Comparison of ENCODE assay signal across 10 cellular contexts in the genomic region with DNA sequence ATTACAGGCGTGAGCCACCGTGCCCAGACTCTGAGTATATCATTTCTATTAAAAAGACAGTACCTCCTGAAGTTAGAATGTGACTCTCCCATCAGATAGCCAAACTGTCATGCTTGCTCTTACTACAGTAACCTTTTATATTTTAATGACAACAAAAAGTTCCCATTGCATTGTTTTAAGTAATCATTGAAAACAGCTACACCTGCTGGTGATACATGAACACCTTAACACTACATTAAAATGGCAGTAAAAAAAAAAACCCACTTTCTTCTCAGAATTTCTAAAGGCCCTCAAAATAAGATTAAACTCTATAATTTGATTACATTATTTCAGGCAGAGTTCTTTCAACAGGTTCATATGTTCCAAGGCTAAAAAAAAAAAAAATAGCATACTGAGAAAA.
DNase-seq lines count a peak whose midpoint lies in the region; ATAC-seq and TF ChIP-seq lines count a peak whose summit lies in the region.
"Had no signal": no experiment of that assay in that cellular context is flagged by ENCODE, and none has a peak within 500 bp of the region (broad histone marks: within the 10 kb centered on the region; RNA-seq: fewer than 3 reads in every experiment).

No MANE protein-coding gene starts in this region.

- no peaks in the 10 kb centered on the region for H4K20me1 ChIP-seq in DOHH2 (ENCODE audit: control insufficient read depth, insufficient read depth, low read depth, low read length)
- H4K20me1 ChIP-seq in IMR-90 (ENCODE audit: insufficient read depth, low read length), result peaks cover 4% of the 10 kb centered on the region; the same call in 1 of the 2 replicates

- peaks cover 56% of the 10 kb centered on the region for H3K36me3 ChIP-seq in DOHH2 (ENCODE audit: control insufficient read depth, low read length)
- peaks cover 48% of the 10 kb centered on the region for H3K36me3 ChIP-seq in IMR-90 (ENCODE audit: control insufficient read depth, insufficient read depth, low read length)
- H3K36me3 ChIP-seq in gastrocnemius medialis, result peaks cover 0 to 46% of the 10 kb centered on the region in 2 donors

- no peak overlapping the region for H3K27ac ChIP-seq in DOHH2 (ENCODE audit: low read depth, low read length)
- no peak overlapping the region for H3K27ac ChIP-seq in IMR-90 (ENCODE audit: insufficient read depth, low read length)
- no peak overlapping the region for H3K27ac ChIP-seq in gastrocnemius medialis
- H3K27ac ChIP-seq: esophagus squamous epithelium, testis had no signal

- no peak overlapping the region for H3K9ac ChIP-seq in IMR-90 (ENCODE audit: low read depth, low read length)

- in situ Hi-C loops in IMR-90 (cut with MboI; ENCODE audit: low sequenced_read_pairs) (no loop called here), gastrocnemius medialis (cut with MboI; ENCODE audit: low sequenced_read_pairs in 4 of 4) (no loop called here)

- no peak overlapping the region for H3K4ac ChIP-seq in IMR-90 (ENCODE audit: low read depth, low read length)

- no CpG with 5 or more reads among the region's 2 CpGs for WGBS in IMR-90 (ENCODE audit: extremely low coverage in 2 of 2, insufficient read length in 1 of 2), 2 experiments

- H3K9me1 ChIP-seq in IMR-90 (ENCODE audit: insufficient read depth, low read length), result no peaks in the 10 kb centered on the region

- H3K4me1 ChIP-seq in DOHH2 (ENCODE audit: control insufficient read depth, low read length) (no peaks in the 10 kb centered on the region), IMR-90 (ENCODE audit: control insufficient read depth, insufficient read depth, low read length) (peaks cover under 1% of the 10 kb centered on the region; the same call in 1 of the 2 replicates), gastrocnemius medialis (peaks cover 2 to 8% of the 10 kb centered on the region in 2 donors)
- H3K4me1 ChIP-seq: esophagus squamous epithelium, testis had no signal

- H2BK20ac ChIP-seq in IMR-90 (ENCODE audit: low read depth, low read length), result no peak overlapping the region

- H4K8ac ChIP-seq in IMR-90 (ENCODE audit: low read depth in 2 of 2, low read length in 2 of 2), result no peak overlapping the region

- no peak overlapping the region for H3K18ac ChIP-seq in IMR-90 (ENCODE audit: low read depth, low read length)

- TF ChIP-seq CTCF in DOHH2 (IDR thresholded peaks at IDR 0.05; ENCODE audit: low read depth, low read length, poor library complexity, severe bottlenecking) (peak; percentile 39), IMR-90 (conservative IDR thresholded peaks at IDR 0.05; ENCODE audit: low read depth, low read length) (peak; percentile 31; the same call in 1 of the 2 replicates), osteocyte (IDR thresholded peaks at IDR 0.05) (peak; percentile 37), gastrocnemius medialis (IDR thresholded peaks at IDR 0.05 in 4 of 5, conservative IDR thresholded peaks at IDR 0.05 in 1 of 5) (peak in 1 of 5 experiments; percentile 17)

- H3K4me1 Mint-ChIP-seq in osteocyte (ENCODE audit: unreplicated experiment), result no peaks in the 10 kb centered on the region

- H3K23ac ChIP-seq in IMR-90 (ENCODE audit: low read depth, low read length), result no peak overlapping the region

- no TSS peak for BruUV-seq in IMR-90 (replicated peaks; lab: Mats Ljungman, UMichigan)

- H3K9me3 Mint-ChIP-seq in osteocyte (ENCODE audit: unreplicated experiment), result no peaks in the 10 kb centered on the region

- dilution Hi-C loops in IMR-90 (cut with HindIII; ENCODE audit: low sequenced_read_pairs, unreplicated experiment), result no loop called here

- H3K4me3 ChIP-seq in DOHH2 (ENCODE audit: low read length) (no peak overlapping the region), IMR-90 (ENCODE audit: insufficient read depth, low read depth, low read length) (no peak overlapping the region), gastrocnemius medialis (no peak overlapping the region)
- H3K4me3 ChIP-seq: esophagus squamous epithelium, testis had no signal

- no peaks in the 10 kb centered on the region for H3K27me3 Mint-ChIP-seq in osteocyte (ENCODE audit: unreplicated experiment)

- no peak overlapping the region for H2BK15ac ChIP-seq in IMR-90 (ENCODE audit: low read depth, low read length)

- H3K9me3 ChIP-seq in DOHH2 (ENCODE audit: control insufficient read depth, insufficient read depth, low read length) (no peaks in the 10 kb centered on the region), IMR-90 (ENCODE audit: control insufficient read depth, insufficient read depth, low read length) (no peaks in the 10 kb centered on the region), gastrocnemius medialis (no peaks in the 10 kb centered on the region)
- H3K9me3 ChIP-seq: esophagus squamous epithelium, testis had no signal

- no peak overlapping the region for H4K91ac ChIP-seq in IMR-90 (ENCODE audit: insufficient read depth, low read depth, low read length)

- no peaks in the 10 kb centered on the region for H3K27me3 ChIP-seq in DOHH2 (ENCODE audit: control insufficient read depth, low read length)
- no peaks in the 10 kb centered on the region for H3K27me3 ChIP-seq in IMR-90 (ENCODE audit: control insufficient read depth, insufficient read depth, low read length)
- H3K27me3 ChIP-seq in gastrocnemius medialis, result no peaks in the 10 kb centered on the region
- H3K27me3 ChIP-seq: esophagus squamous epithelium, testis had no signal

- no peak overlapping the region for H2AFZ ChIP-seq in IMR-90 (replicated peaks; ENCODE audit: low read length, poor library complexity)

- H3K4me2 ChIP-seq in DOHH2 (ENCODE audit: low read length), result no peak overlapping the region
- no peak overlapping the region for H3K4me2 ChIP-seq in IMR-90 (ENCODE audit: low read depth, low read length)

- H3K27ac Mint-ChIP-seq in osteocyte (ENCODE audit: unreplicated experiment), result no peak overlapping the region

- H3K14ac ChIP-seq in IMR-90 (replicated peaks; ENCODE audit: low read depth, low read length), result no peak overlapping the region

- POLR2A ChIA-PET in IMR-90 (lab: Charles Lee; ENCODE audit: unreplicated experiment), result no interaction called here

- peaks cover 40% of the 10 kb centered on the region for H3K36me3 Mint-ChIP-seq in osteocyte (ENCODE audit: unreplicated experiment)

- TF ChIP-seq POLR2A in IMR-90 (IDR thresholded peaks at IDR 0.05; ENCODE audit: low read depth, low read length) (no peak), gastrocnemius medialis (IDR thresholded peaks at IDR 0.05) (no peak)

- no peak overlapping the region for H2AK9ac ChIP-seq in IMR-90 (replicated peaks; ENCODE audit: low read depth, low read length, poor library complexity)

- CTCF ChIA-PET in IMR-90 (lab: Yijun Ruan, JAX), result no interaction called here

- H3K79me1 ChIP-seq in IMR-90 (ENCODE audit: low read depth in 1 of 2, low read length in 2 of 2), result peaks cover 19 to 30% of the 10 kb centered on the region in 2 experiments

- no peak overlapping the region for H2BK120ac ChIP-seq in IMR-90 (ENCODE audit: low read depth, low read length)

- H3K79me2 ChIP-seq in DOHH2 (ENCODE audit: control insufficient read depth, low read length), result no peaks in the 10 kb centered on the region

- no peak for TF ChIP-seq RAD21 in IMR-90 (IDR thresholded peaks at IDR 0.05; ENCODE audit: low read length)

- H4K5ac ChIP-seq in IMR-90 (ENCODE audit: low read depth, low read length), result no peak overlapping the region

- no peak overlapping the region for H3K4me3 Mint-ChIP-seq in osteocyte (ENCODE audit: unreplicated experiment)

- H2BK5ac ChIP-seq in IMR-90 (ENCODE audit: low read depth, low read length, poor library complexity, severe bottlenecking), result no peak overlapping the region

- H3K56ac ChIP-seq in IMR-90 (ENCODE audit: extremely low read depth, insufficient read depth, low read length), result no peak overlapping the region

- 0 out of 2 replicates have a peak, but pooled peaks cover 5% of the 10 kb centered on the region for H3F3A ChIP-seq in DOHH2 (ENCODE audit: control insufficient read depth, insufficient read depth)

- DNase-seq in IMR-90, result no peak
- peak; percentile 8 for DNase-seq in central memory CD4-positive, alpha-beta T cell
- no peak for DNase-seq in osteocyte (ENCODE audit: extremely low spot score, unreplicated experiment)
- DNase-seq in NCI-H524 treated with DMSO at 0.1 percent for 48 hours (lab: John Stamatoyannopoulos, UW), result no peak
- no peak for DNase-seq in gastrocnemius medialis
- DNase-seq: esophagus squamous epithelium, Karpas-422, testis had no signal

- no peaks in the 10 kb centered on the region for H3K9me2 ChIP-seq in DOHH2 (replicated peaks; ENCODE audit: control insufficient read depth, low read length)

- intact Hi-C loops in IMR-90 (cut with micrococcal nuclease), result no loop called here
- intact Hi-C loops in gastrocnemius medialis (cut with DNase I; ENCODE audit: low total_unique reads), result no loop called here

- ATAC-seq in IMR-90 (ENCODE audit: low read depth) (no peak), GM21529 (IDR thresholded peaks at IDR 0.05; ENCODE audit: unreplicated experiment) (no peak), gastrocnemius medialis (no peak)

- no peak overlapping the region for H2AK5ac ChIP-seq in IMR-90 (ENCODE audit: low read depth, low read length)

TF ChIP-seq in IMR-90, 13 proteins besides CTCF, POLR2A, EP300 and RAD21 (continues in another document):
- TF ChIP-seq, protein P1, sequence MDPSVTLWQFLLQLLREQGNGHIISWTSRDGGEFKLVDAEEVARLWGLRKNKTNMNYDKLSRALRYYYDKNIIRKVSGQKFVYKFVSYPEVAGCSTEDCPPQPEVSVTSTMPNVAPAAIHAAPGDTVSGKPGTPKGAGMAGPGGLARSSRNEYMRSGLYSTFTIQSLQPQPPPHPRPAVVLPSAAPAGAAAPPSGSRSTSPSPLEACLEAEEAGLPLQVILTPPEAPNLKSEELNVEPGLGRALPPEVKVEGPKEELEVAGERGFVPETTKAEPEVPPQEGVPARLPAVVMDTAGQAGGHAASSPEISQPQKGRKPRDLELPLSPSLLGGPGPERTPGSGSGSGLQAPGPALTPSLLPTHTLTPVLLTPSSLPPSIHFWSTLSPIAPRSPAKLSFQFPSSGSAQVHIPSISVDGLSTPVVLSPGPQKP (IDR thresholded peaks at IDR 0.05; ENCODE audit: borderline replicate concordance, low read depth, low read length), result no peak
- TF ChIP-seq CHD1 (IDR thresholded peaks at IDR 0.05; ENCODE audit: low read depth, low read length) (no peak), MXI1 (IDR thresholded peaks at IDR 0.05; ENCODE audit: borderline replicate concordance, low read depth, low read length) (no peak), MAFK (IDR thresholded peaks at IDR 0.05; ENCODE audit: low read depth, low read length) (no peak), MAZ (IDR thresholded peaks at IDR 0.05; ENCODE audit: borderline replicate concordance, low read depth, low read length) (no peak), FOS (IDR thresholded peaks at IDR 0.05; ENCODE audit: low read depth, low read length) (no peak), BHLHE40 (IDR thresholded peaks at IDR 0.05; ENCODE audit: low read depth, low read length) (no peak)
- TF ChIP-seq, protein P2, sequence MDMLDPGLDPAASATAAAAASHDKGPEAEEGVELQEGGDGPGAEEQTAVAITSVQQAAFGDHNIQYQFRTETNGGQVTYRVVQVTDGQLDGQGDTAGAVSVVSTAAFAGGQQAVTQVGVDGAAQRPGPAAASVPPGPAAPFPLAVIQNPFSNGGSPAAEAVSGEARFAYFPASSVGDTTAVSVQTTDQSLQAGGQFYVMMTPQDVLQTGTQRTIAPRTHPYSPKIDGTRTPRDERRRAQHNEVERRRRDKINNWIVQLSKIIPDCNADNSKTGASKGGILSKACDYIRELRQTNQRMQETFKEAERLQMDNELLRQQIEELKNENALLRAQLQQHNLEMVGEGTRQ (IDR thresholded peaks at IDR 0.05; ENCODE audit: low read depth, low read length), result no peak
